In the genomic region with DNA sequence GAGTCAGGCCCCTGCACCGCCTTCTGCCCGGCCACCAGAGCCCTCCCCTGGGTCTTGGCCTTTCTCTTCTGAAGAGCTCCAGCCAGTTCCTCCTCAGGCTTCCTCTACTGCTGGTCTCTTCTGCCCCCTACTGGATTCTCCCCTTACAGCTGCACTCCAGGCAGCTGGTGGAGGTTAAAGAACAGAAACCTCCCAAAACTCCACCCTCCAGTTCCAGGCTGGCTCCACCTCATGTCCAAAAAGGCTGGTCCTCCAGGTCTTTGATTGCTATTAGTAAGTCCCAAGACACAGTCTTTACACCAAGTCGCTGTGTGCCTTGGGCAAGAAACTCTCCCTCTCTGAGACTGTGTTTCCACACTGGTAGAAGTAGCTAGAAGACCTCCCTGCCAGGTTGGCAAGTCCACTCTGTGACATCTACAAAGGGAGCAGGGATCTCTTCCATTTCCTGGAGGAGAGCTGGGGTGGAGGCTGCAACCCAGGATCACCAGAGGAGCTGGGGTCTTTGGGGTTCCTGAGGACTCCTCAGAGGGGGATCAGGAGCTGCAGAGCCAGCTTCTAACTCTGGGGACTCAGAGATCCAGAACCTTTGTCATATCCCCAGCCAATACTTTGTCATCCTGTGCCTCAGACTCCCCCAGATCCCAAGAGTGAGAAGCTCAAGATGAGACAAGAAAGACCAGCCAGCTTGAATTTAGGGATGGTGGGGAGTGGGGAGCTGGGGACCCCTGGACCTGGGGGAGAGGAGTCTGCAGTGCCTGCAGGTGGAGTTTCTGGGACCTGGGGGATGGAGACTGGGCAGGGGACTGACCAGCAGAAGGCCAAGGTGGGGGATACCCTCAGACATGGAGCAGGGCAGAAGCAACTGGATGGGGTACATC, we compare ENCODE assay signal across 8 cellular contexts. TPM values are rescaled to one million over a fixed set of nuclear protein-coding genes. Genes with fewer than 3 reads are reported as not detected.
DNase-seq lines count a peak whose midpoint lies in the region; ATAC-seq and TF ChIP-seq lines count a peak whose summit lies in the region.

No MANE protein-coding gene starts in this region.

- H3K4me1 Mint-ChIP-seq in nephron (no peaks in the 10 kb centered on the region), type B pancreatic cell (ENCODE audit: unreplicated experiment) (no peaks in the 10 kb centered on the region)

- DNase-seq in GM04504 (ENCODE audit: low read depth): peak; percentile 23
- DNase-seq in HK-2 (ENCODE audit: unreplicated experiment): peak; percentile 35
- DNase-seq in OCI-M1 (lab: John Stamatoyannopoulos, UW): peak; percentile 90
- DNase-seq in activated T-cell treated with anti-CD3 and anti-CD28 coated beads for 24 hours (ENCODE audit: low read depth): peak; percentile 52
- peak; percentile 52 for DNase-seq in fibroblast of gingiva (ENCODE audit: low read depth)
- peak; percentile 52 for DNase-seq in type B pancreatic cell (ENCODE audit: extremely low spot score, unreplicated experiment)

- H3K36me3 Mint-ChIP-seq in nephron (ENCODE audit: low read depth): no peaks in the 10 kb centered on the region
- no peaks in the 10 kb centered on the region for H3K36me3 Mint-ChIP-seq in type B pancreatic cell

- H3K4me3 Mint-ChIP-seq in nephron (no peak overlapping the region), type B pancreatic cell (no peak overlapping the region)

- H3K27me3 Mint-ChIP-seq in nephron (ENCODE audit: low read depth) (peaks cover 52% of the 10 kb centered on the region), type B pancreatic cell (peaks cover 39% of the 10 kb centered on the region)

- ATAC-seq in HG02840 (IDR thresholded peaks at IDR 0.05; ENCODE audit: low FRiP score, unreplicated experiment): no peak

- H3K9me3 Mint-ChIP-seq in nephron: no peaks in the 10 kb centered on the region
- H3K9me3 Mint-ChIP-seq in type B pancreatic cell: no peaks in the 10 kb centered on the region

- peak; percentile 58 to 79 (median 71) for TF ChIP-seq CTCF in nephron (IDR thresholded peaks at IDR 0.05; ENCODE audit: unreplicated experiment in 3 of 3)
- TF ChIP-seq CTCF in type B pancreatic cell (conservative IDR thresholded peaks at IDR 0.05): peak; percentile 81

- H3K27ac Mint-ChIP-seq in nephron: no peak overlapping the region
- H3K27ac Mint-ChIP-seq in type B pancreatic cell: no peak overlapping the region

RNA-seq across cellular contexts. Expression of a gene that starts 3.4 kb away (rescaled TPM):
- total RNA-seq in type B pancreatic cell (ENCODE audit: low replicate concordance): not detected in 2 replicates

Comparison
In these comparisons a context has a peak if more than half of its experiments do, and no peak if none do; other contexts are left out.
1. DNase-seq: peak in every context shown above with its lines; median percentile 90 in OCI-M1; 52 in activated T-cell treated with anti-CD3 and anti-CD28 coated beads for 24 hours; 52 in fibroblast of gingiva; 52 in type B pancreatic cell; 35 in HK-2; 23 in GM04504.